Comparison of ENCODE assay signal across 8 cellular contexts in genomic region chr4:33060873-33061542, GRCh38.
DNase-seq lines count a peak whose midpoint lies in the region; ATAC-seq and TF ChIP-seq lines count a peak whose summit lies in the region.

No MANE protein-coding gene starts in this region.

- H3K36me3 ChIP-seq in GM23338 (ENCODE audit: insufficient read depth), result no peaks in the 10 kb centered on the region
- no peaks in the 10 kb centered on the region for H3K36me3 ChIP-seq in adipocyte (ENCODE audit: control insufficient read depth, insufficient read depth, low read length, severe bottlenecking)
- H3K36me3 ChIP-seq in transverse colon, result no peaks in the 10 kb centered on the region

- no peaks in the 10 kb centered on the region for H3K9me2 ChIP-seq in GM23338 (ENCODE audit: insufficient read depth)

- no peak for TF ChIP-seq EP300 in transverse colon (IDR thresholded peaks at IDR 0.05; ENCODE audit: low read depth)

- no peaks in the 10 kb centered on the region for H3K79me2 ChIP-seq in GM23338 (replicated peaks; ENCODE audit: insufficient read depth)

- POLR2A ChIA-PET in activated CD4-positive, alpha-beta T cell treated with anti-CD3 and anti-CD28 coated beads, Interleukin-2, amount 10 ng/mL, durations not matched to agents 7 days and 5 days (lab: Charles Lee), result no interaction called here

- no peaks in the 10 kb centered on the region for H4K20me1 ChIP-seq in GM23338 (replicated peaks; ENCODE audit: insufficient read depth)

- no peak overlapping the region for H3K27ac ChIP-seq in GM23338 (ENCODE audit: low read depth)
- no peak overlapping the region for H3K27ac ChIP-seq in transverse colon

- CTCF ChIA-PET in activated CD4-positive, alpha-beta T cell treated with anti-CD3 and anti-CD28 coated beads, Interleukin-2, amount 10 ng/mL, durations not matched to agents 7 days and 5 days (lab: Charles Lee), result no interaction called here

- no peak overlapping the region for H3K4me3 Mint-ChIP-seq in GM23338
- H3K4me3 Mint-ChIP-seq in activated CD4-positive, alpha-beta T cell treated with anti-CD3 and anti-CD28 coated beads, Interleukin-2, amount 10 ng/mL, durations not matched to agents 7 days and 5 days, result no peak overlapping the region

- TF ChIP-seq POLR2A in transverse colon (IDR thresholded peaks at IDR 0.05), result no peak

- no peaks in the 10 kb centered on the region for H3K9me3 Mint-ChIP-seq in GM23338
- H3K9me3 Mint-ChIP-seq in activated CD4-positive, alpha-beta T cell treated with anti-CD3 and anti-CD28 coated beads, Interleukin-2, amount 10 ng/mL, durations not matched to agents 7 days and 5 days, result no peaks in the 10 kb centered on the region

- WGBS in transverse colon (ENCODE audit: low coverage in 1 of 2), 2 donors, result 37 to 39% methylated on average over 9 to 11 of the region's 11 CpGs

- peaks cover 11% of the 10 kb centered on the region; the same call in 2 of the 3 replicates for H3K4me1 Mint-ChIP-seq in GM23338
- no peaks in the 10 kb centered on the region for H3K4me1 Mint-ChIP-seq in activated CD4-positive, alpha-beta T cell treated with anti-CD3 and anti-CD28 coated beads, Interleukin-2, amount 10 ng/mL, durations not matched to agents 7 days and 5 days

- H3K4me3 ChIP-seq in GM23338 (no peak overlapping the region), adipocyte (ENCODE audit: low read length) (no peak overlapping the region), transverse colon (no peak overlapping the region)

- in situ Hi-C loops in transverse colon (cut with MboI; ENCODE audit: low pct_ligation_motif_present in 1 of 4, low pct_unique_long_range_greater_than_20kb in 1 of 4, low sequenced_read_pairs in 3 of 4), result no loop called here

- no peak overlapping the region for H3K9ac ChIP-seq in adipocyte (ENCODE audit: low read length)

- H2AFZ ChIP-seq in GM23338, result no peak overlapping the region

- peak; percentile 81 to 86 for TF ChIP-seq CTCF in GM23338 (conservative IDR thresholded peaks at IDR 0.05; ENCODE audit: low read depth in 2 of 2)
- peak; percentile 43 to 68 (median 66) for TF ChIP-seq CTCF in transverse colon (IDR thresholded peaks at IDR 0.05)

- DNase-seq in Daoy (ENCODE audit: low read depth) (peak; percentile 19), GM23338 (ENCODE audit: low spot score) (peak; percentile 91), NCI-H1105 (lab: John Stamatoyannopoulos, UW) (peak; percentile 5), adipocyte (ENCODE audit: low read depth) (peak; percentile 80), inferior parietal cortex (ENCODE audit: extremely low spot score) (peak; percentile 69), transverse colon (peak; percentile 24), COLO829 (ENCODE audit: low spot score) (no peak)
- DNase-seq in activated CD4-positive, alpha-beta T cell treated with anti-CD3 and anti-CD28 coated beads, Interleukin-2, amount 10 ng/mL, durations not matched to agents 7 days and 5 days, result no peak

- H3K27me3 ChIP-seq in GM23338 (ENCODE audit: insufficient read depth) (no peaks in the 10 kb centered on the region), adipocyte (replicated peaks; ENCODE audit: control insufficient read depth, insufficient read depth, low read length) (no peaks in the 10 kb centered on the region), transverse colon (no peaks in the 10 kb centered on the region)

- H3K36me3 Mint-ChIP-seq in GM23338 (ENCODE audit: low read depth), result no peaks in the 10 kb centered on the region
- no peaks in the 10 kb centered on the region for H3K36me3 Mint-ChIP-seq in activated CD4-positive, alpha-beta T cell treated with anti-CD3 and anti-CD28 coated beads, Interleukin-2, amount 10 ng/mL, durations not matched to agents 7 days and 5 days (ENCODE audit: low read depth)

- H3K9me3 ChIP-seq in adipocyte (ENCODE audit: control insufficient read depth, low read length), result no peaks in the 10 kb centered on the region
- no peaks in the 10 kb centered on the region for H3K9me3 ChIP-seq in transverse colon

- intact Hi-C loops in transverse colon (cut with DNase I; ENCODE audit: low total_unique reads), result no loop called here

- H3K4me1 ChIP-seq in GM23338 (ENCODE audit: insufficient read depth), result peaks cover 10% of the 10 kb centered on the region; the same call in 1 of the 2 replicates
- H3K4me1 ChIP-seq in adipocyte (ENCODE audit: control insufficient read depth, insufficient read depth, low read length), result peaks cover 27% of the 10 kb centered on the region
- H3K4me1 ChIP-seq in transverse colon, result no peaks in the 10 kb centered on the region

- no peak overlapping the region for H3K27ac Mint-ChIP-seq in GM23338
- H3K27ac Mint-ChIP-seq in activated CD4-positive, alpha-beta T cell treated with anti-CD3 and anti-CD28 coated beads, Interleukin-2, amount 10 ng/mL, durations not matched to agents 7 days and 5 days, result no peak overlapping the region

- ATAC-seq in GM23338, result peak; percentile 100

- no peaks in the 10 kb centered on the region for H3F3A ChIP-seq in GM23338 (replicated peaks; ENCODE audit: low read depth)

- no peak overlapping the region for H3K4me2 ChIP-seq in GM23338

- H3K27me3 Mint-ChIP-seq in GM23338 (ENCODE audit: insufficient read depth, low read depth, poor library complexity), result peaks cover 1% of the 10 kb centered on the region
- H3K27me3 Mint-ChIP-seq in activated CD4-positive, alpha-beta T cell treated with anti-CD3 and anti-CD28 coated beads, Interleukin-2, amount 10 ng/mL, durations not matched to agents 7 days and 5 days, result no peaks in the 10 kb centered on the region

TF ChIP-seq in GM23338, 12 proteins besides CTCF, POLR2A, EP300 and RAD21:
- TF ChIP-seq NANOG (IDR thresholded peaks at IDR 0.05; ENCODE audit: borderline replicate concordance) (no peak), JUNB (IDR thresholded peaks at IDR 0.05; ENCODE audit: unreplicated experiment) (no peak), ETS1 (IDR thresholded peaks at IDR 0.05) (no peak), REST (IDR thresholded peaks at IDR 0.05; ENCODE audit: unreplicated experiment) (no peak)

Comparison
In these comparisons a context has a peak if more than half of its experiments do, and no peak if none do; other contexts are left out.
1. DNase-seq: peak in Daoy (single experiment), GM23338 (single experiment), NCI-H1105 (single experiment), adipocyte (single experiment), inferior parietal cortex (single experiment) and transverse colon (single experiment); none in activated CD4-positive, alpha-beta T cell treated with anti-CD3 and anti-CD28 coated beads, Interleukin-2, amount 10 ng/mL, durations not matched to agents 7 days and 5 days (single experiment) and COLO829 (single experiment).